In the genomic region with DNA sequence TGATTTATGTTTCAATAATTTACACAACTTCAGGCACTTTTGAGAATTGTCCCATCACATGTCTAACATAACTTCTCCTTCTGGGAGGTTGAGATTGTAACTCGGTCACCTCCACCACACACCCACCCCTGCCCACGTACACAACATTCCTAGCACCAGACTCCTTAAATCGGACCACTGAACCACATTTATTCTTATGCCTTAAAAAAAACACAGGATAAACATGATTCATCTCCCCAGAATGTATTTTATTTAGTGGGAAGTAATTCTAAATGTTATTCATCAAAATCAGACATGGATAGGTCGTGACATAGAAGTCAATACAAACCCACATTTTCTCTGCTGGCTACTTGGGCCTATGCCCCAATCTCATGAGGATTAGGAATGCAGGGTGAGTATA, we compare ENCODE assay signal across 19 cellular contexts. TPM values are rescaled to one million over a fixed set of nuclear protein-coding genes. Genes with fewer than 3 reads are reported as not detected.
DNase-seq lines count a peak whose midpoint lies in the region; ATAC-seq and TF ChIP-seq lines count a peak whose summit lies in the region.
"Had no signal": no experiment of that assay in that cellular context is flagged by ENCODE, and none has a peak within 500 bp of the region (broad histone marks: within the 10 kb centered on the region; RNA-seq: fewer than 3 reads in every experiment).

No MANE protein-coding gene starts in this region.

- POLR2A ChIA-PET in IMR-90 (lab: Charles Lee; ENCODE audit: unreplicated experiment) = no interaction called here
- POLR2A ChIA-PET in HEK293T (lab: Yijun Ruan, JAX) = no interaction called here

- ATAC-seq in IMR-90 (ENCODE audit: low read depth) = no peak
- ATAC-seq: activated T-cell treated with anti-CD3 and anti-CD28 coated beads, Interleukin-2, amount 50 U/mL, for 72 hours; gastrocnemius medialis had no signal

- no peak overlapping the region for H4K5ac ChIP-seq in IMR-90 (ENCODE audit: low read depth, low read length)

- H2BK15ac ChIP-seq in IMR-90 (ENCODE audit: low read depth, low read length) = no peak overlapping the region

- no peak overlapping the region for H4K91ac ChIP-seq in IMR-90 (ENCODE audit: insufficient read depth, low read depth, low read length)

- H3K18ac ChIP-seq in IMR-90 (ENCODE audit: low read depth, low read length) = no peak overlapping the region

- no peak overlapping the region for H3K9ac ChIP-seq in IMR-90 (ENCODE audit: low read depth, low read length)
- H3K9ac ChIP-seq: BLaER1 treated with 17β-estradiol and CSF1 and Interleukin-3, amounts not matched to agents 10 nM and 100 nM; parathyroid adenoma had no signal

- no peak overlapping the region for H3K27ac ChIP-seq in IMR-90 (ENCODE audit: insufficient read depth, low read length)
- H3K27ac ChIP-seq: BLaER1 treated with 17β-estradiol and CSF1 and Interleukin-3, amounts not matched to agents 10 nM and 100 nM; gastrocnemius medialis; parathyroid adenoma had no signal

- H2BK120ac ChIP-seq in IMR-90 (ENCODE audit: low read depth, low read length) = no peak overlapping the region

- no peaks in the 10 kb centered on the region for H3K9me3 Mint-ChIP-seq in activated CD4-positive, alpha-beta T cell treated with anti-CD3 and anti-CD28 coated beads, Interleukin-2, amount 10 ng/mL, durations not matched to agents 24 days and 14 days

- H3K36me3 ChIP-seq in IMR-90 (ENCODE audit: control insufficient read depth, insufficient read depth, low read length) = no peaks in the 10 kb centered on the region
- H3K36me3 ChIP-seq: BLaER1 treated with 17β-estradiol and CSF1 and Interleukin-3, amounts not matched to agents 10 nM and 100 nM; gastrocnemius medialis had no signal

- no peak overlapping the region for H2AFZ ChIP-seq in IMR-90 (replicated peaks; ENCODE audit: low read length, poor library complexity)
- H2AFZ ChIP-seq: parathyroid adenoma had no signal

- WGBS in IMR-90 (ENCODE audit: extremely low coverage in 2 of 2, insufficient read length in 1 of 2), 2 experiments = 28% methylated on average over 2 of the region's 4 CpGs; no CpG with 5 or more reads in 1 of the 2 experiments

- no peaks in the 10 kb centered on the region; the same call in 1 of the 2 replicates for H3K27me3 ChIP-seq in IMR-90 (ENCODE audit: control insufficient read depth, insufficient read depth, low read length)
- H3K27me3 ChIP-seq: BLaER1 treated with 17β-estradiol and CSF1 and Interleukin-3, amounts not matched to agents 10 nM and 100 nM; gastrocnemius medialis had no signal

- intact Hi-C loops in IMR-90 (cut with micrococcal nuclease) = no loop called here
- intact Hi-C loops in activated CD4-positive, alpha-beta T cell treated with anti-CD3 and anti-CD28 coated beads, Interleukin-2, amount 10 ng/mL, durations not matched to agents 24 days and 14 days (cut with micrococcal nuclease) = no loop called here

- in situ Hi-C loops in IMR-90 (cut with MboI; ENCODE audit: low sequenced_read_pairs) (no loop called here), G401 (cut with HindIII; ENCODE audit: low sequenced_read_pairs) (no loop called here)

- H3K14ac ChIP-seq in IMR-90 (replicated peaks; ENCODE audit: low read depth, low read length) = no peak overlapping the region

- H3K27me3 Mint-ChIP-seq in activated CD4-positive, alpha-beta T cell treated with anti-CD3 and anti-CD28 coated beads, Interleukin-2, amount 10 ng/mL, durations not matched to agents 24 days and 14 days = no peaks in the 10 kb centered on the region

- H2AK9ac ChIP-seq in IMR-90 (replicated peaks; ENCODE audit: low read depth, low read length, poor library complexity) = no peak overlapping the region

- H3K27ac Mint-ChIP-seq in activated CD4-positive, alpha-beta T cell treated with anti-CD3 and anti-CD28 coated beads, Interleukin-2, amount 10 ng/mL, durations not matched to agents 24 days and 14 days = no peak overlapping the region
- H3K27ac Mint-ChIP-seq: activated T-cell treated with anti-CD3 and anti-CD28 coated beads, Interleukin-2, amount 50 U/mL, for 72 hours had no signal

- H3K79me1 ChIP-seq in IMR-90 (ENCODE audit: low read depth in 1 of 2, low read length in 2 of 2) = no peaks in the 10 kb centered on the region

- no TSS peak for BruUV-seq in IMR-90 (replicated peaks; lab: Mats Ljungman, UMichigan)

- no peak overlapping the region for H2BK20ac ChIP-seq in IMR-90 (ENCODE audit: low read depth, low read length)

- TF ChIP-seq RAD21 in IMR-90 (IDR thresholded peaks at IDR 0.05; ENCODE audit: low read length) = no peak

- dilution Hi-C loops in IMR-90 (cut with HindIII; ENCODE audit: low sequenced_read_pairs, unreplicated experiment) = no loop called here

- no peak overlapping the region for H3K23ac ChIP-seq in IMR-90 (ENCODE audit: low read depth, low read length)

- no peak overlapping the region for H3K4ac ChIP-seq in IMR-90 (ENCODE audit: low read depth, low read length)

- no peaks in the 10 kb centered on the region for H3K36me3 Mint-ChIP-seq in activated CD4-positive, alpha-beta T cell treated with anti-CD3 and anti-CD28 coated beads, Interleukin-2, amount 10 ng/mL, durations not matched to agents 24 days and 14 days (ENCODE audit: low read depth)

- H3K56ac ChIP-seq in IMR-90 (ENCODE audit: extremely low read depth, insufficient read depth, low read length) = no peak overlapping the region

- H2AK5ac ChIP-seq in IMR-90 (ENCODE audit: low read depth, low read length) = no peak overlapping the region

- DNase-seq in AG09319 (ENCODE audit: extremely low read depth, low read depth) = peak; percentile 42
- DNase-seq in IMR-90 = peak; percentile 56
- peak; percentile 28 to 86 for DNase-seq in cardiac fibroblast (ENCODE audit: low read depth in 2 of 2)
- DNase-seq in non-pigmented ciliary epithelial cell (ENCODE audit: low read depth) = peak; percentile 80
- DNase-seq in activated CD4-positive, alpha-beta T cell treated with anti-CD3 and anti-CD28 coated beads, Interleukin-2, amount 10 ng/mL, durations not matched to agents 24 days and 14 days = no peak
- no peak for DNase-seq in NCI-H2196 treated with DMSO at 0.1 percent for 48 hours (lab: John Stamatoyannopoulos, UW; ENCODE audit: unreplicated experiment)
- DNase-seq in G401 (ENCODE audit: low spot score) = no peak
- DNase-seq in HEK293T (ENCODE audit: extremely low spot score) = no peak
- DNase-seq: activated CD4-positive, alpha-beta T cell treated with anti-CD3 and anti-CD28 coated beads, Interleukin-2, amount 50 U/mL, for 1 hour; activated T-cell treated with anti-CD3 and anti-CD28 coated beads, Interleukin-2, amount 50 U/mL, for 72 hours; amygdala; gastrocnemius medialis; KG1; NCI-H526; RPMI8226 had no signal

- H3K4me2 ChIP-seq in IMR-90 (ENCODE audit: low read depth, low read length) = no peak overlapping the region
- H3K4me2 ChIP-seq: BLaER1 treated with 17β-estradiol and CSF1 and Interleukin-3, amounts not matched to agents 10 nM and 100 nM had no signal

- no peaks in the 10 kb centered on the region for H3K9me3 ChIP-seq in IMR-90 (ENCODE audit: control insufficient read depth, insufficient read depth, low read length)
- H3K9me3 ChIP-seq: BLaER1 treated with 17β-estradiol and CSF1 and Interleukin-3, amounts not matched to agents 10 nM and 100 nM; gastrocnemius medialis had no signal

- TF ChIP-seq CTCF in AG09319 (IDR thresholded peaks at IDR 0.05; ENCODE audit: low read depth, low read length) (no peak), IMR-90 (conservative IDR thresholded peaks at IDR 0.05; ENCODE audit: low read depth, low read length) (no peak), cardiac fibroblast (IDR thresholded peaks at IDR 0.05; ENCODE audit: low read depth, low read length) (no peak)

- H3K9me1 ChIP-seq in IMR-90 (ENCODE audit: insufficient read depth, low read length) = no peaks in the 10 kb centered on the region

- H3K4me3 ChIP-seq in IMR-90 (ENCODE audit: insufficient read depth, low read depth, low read length) (no peak overlapping the region), cardiac fibroblast (replicated peaks in 1 of 2; ENCODE audit: low read depth in 2 of 2, low read length in 2 of 2) (no peak overlapping the region)
- H3K4me3 ChIP-seq: BLaER1 treated with 17β-estradiol and CSF1 and Interleukin-3, amounts not matched to agents 10 nM and 100 nM; gastrocnemius medialis had no signal

- no peaks in the 10 kb centered on the region for H4K20me1 ChIP-seq in IMR-90 (ENCODE audit: insufficient read depth, low read length)
- H4K20me1 ChIP-seq: BLaER1 treated with 17β-estradiol and CSF1 and Interleukin-3, amounts not matched to agents 10 nM and 100 nM had no signal

- no peak overlapping the region for H2BK5ac ChIP-seq in IMR-90 (ENCODE audit: low read depth, low read length, poor library complexity, severe bottlenecking)

- H3K4me1 Mint-ChIP-seq in activated CD4-positive, alpha-beta T cell treated with anti-CD3 and anti-CD28 coated beads, Interleukin-2, amount 10 ng/mL, durations not matched to agents 24 days and 14 days = no peaks in the 10 kb centered on the region

- TF ChIP-seq POLR2A in IMR-90 (IDR thresholded peaks at IDR 0.05; ENCODE audit: low read depth, low read length) = no peak

- CTCF ChIA-PET in IMR-90 (lab: Yijun Ruan, JAX) = no interaction called here
- CTCF ChIA-PET in HEK293T (lab: Yijun Ruan, JAX) = no interaction called here

- no peak overlapping the region for H3K4me3 Mint-ChIP-seq in activated CD4-positive, alpha-beta T cell treated with anti-CD3 and anti-CD28 coated beads, Interleukin-2, amount 10 ng/mL, durations not matched to agents 24 days and 14 days
- H3K4me3 Mint-ChIP-seq: activated T-cell treated with anti-CD3 and anti-CD28 coated beads, Interleukin-2, amount 50 U/mL, for 72 hours had no signal

- H3K4me1 ChIP-seq in IMR-90 (ENCODE audit: control insufficient read depth, insufficient read depth, low read length) = no peaks in the 10 kb centered on the region
- H3K4me1 ChIP-seq: BLaER1 treated with 17β-estradiol and CSF1 and Interleukin-3, amounts not matched to agents 10 nM and 100 nM; gastrocnemius medialis; parathyroid adenoma had no signal

- no peak overlapping the region for H4K8ac ChIP-seq in IMR-90 (ENCODE audit: low read depth in 2 of 2, low read length in 2 of 2)

TF ChIP-seq in IMR-90, 13 proteins besides CTCF, POLR2A, EP300 and RAD21 (continues in another document):
- TF ChIP-seq MAFK (IDR thresholded peaks at IDR 0.05; ENCODE audit: low read depth, low read length) = no peak
- TF ChIP-seq RFX5 (IDR thresholded peaks at IDR 0.05; ENCODE audit: low read depth, low read length) = no peak
- no peak for TF ChIP-seq CHD1 (IDR thresholded peaks at IDR 0.05; ENCODE audit: low read depth, low read length)

TF ChIP-seq in HEK293T, 16 proteins besides CTCF, POLR2A, EP300 and RAD21 (continues in another document):
- no peak for TF ChIP-seq SP1 (IDR thresholded peaks at IDR 0.05)
- TF ChIP-seq HDGF (IDR thresholded peaks at IDR 0.05; ENCODE audit: borderline replicate concordance) = no peak
- no peak for TF ChIP-seq FOXK2 (IDR thresholded peaks at IDR 0.05)
- TF ChIP-seq LEF1 (IDR thresholded peaks at IDR 0.05; ENCODE audit: borderline replicate concordance) = no peak

RNA-seq across cellular contexts. Expression of a gene that starts 3.0 kb away (rescaled TPM):
- total RNA-seq in IMR-90 (2012; rRNA removed) = not detected in 2 replicates
- not detected in 2 replicates for polyA plus RNA-seq in IMR-90 (2012; rRNA removed)
- polyA plus RNA-seq in IMR-90 (2012; cell fraction: cytosol; rRNA removed) = not detected in 2 replicates
- not detected in 2 replicates for polyA plus RNA-seq in IMR-90 (2012; cell fraction: nucleus; rRNA removed; ENCODE audit: low replicate concordance)
- not detected in 2 replicates for total RNA-seq in activated CD4-positive, alpha-beta T cell treated with anti-CD3 and anti-CD28 coated beads, Interleukin-2, amount 10 ng/mL, durations not matched to agents 24 days and 14 days
- total RNA-seq in G401 (2014; rRNA removed; shearing (Covaris generic)) = not detected in 2 replicates
- total RNA-seq: activated T-cell treated with anti-CD3 and anti-CD28 coated beads, Interleukin-2, amount 50 U/mL, for 72 hours; gastrocnemius medialis; T-helper 2 cell treated with Interferon-gamma antibody and Interleukin-4, amounts not matched to agents 100 ng/mL and 5 ng/mL, for 36 hours; temporal lobe had no signal

Comparison
In these comparisons a context has a peak if more than half of its experiments do, and no peak if none do; other contexts are left out.
1. DNase-seq: peak in AG09319 (single experiment), IMR-90 (single experiment), cardiac fibroblast (2 of 2) and non-pigmented ciliary epithelial cell (single experiment); none in activated CD4-positive, alpha-beta T cell treated with anti-CD3 and anti-CD28 coated beads, Interleukin-2, amount 10 ng/mL, durations not matched to agents 24 days and 14 days (single experiment), NCI-H2196 treated with DMSO at 0.1 percent for 48 hours (single experiment), G401 (single experiment) and HEK293T (single experiment).